In the genomic region with DNA sequence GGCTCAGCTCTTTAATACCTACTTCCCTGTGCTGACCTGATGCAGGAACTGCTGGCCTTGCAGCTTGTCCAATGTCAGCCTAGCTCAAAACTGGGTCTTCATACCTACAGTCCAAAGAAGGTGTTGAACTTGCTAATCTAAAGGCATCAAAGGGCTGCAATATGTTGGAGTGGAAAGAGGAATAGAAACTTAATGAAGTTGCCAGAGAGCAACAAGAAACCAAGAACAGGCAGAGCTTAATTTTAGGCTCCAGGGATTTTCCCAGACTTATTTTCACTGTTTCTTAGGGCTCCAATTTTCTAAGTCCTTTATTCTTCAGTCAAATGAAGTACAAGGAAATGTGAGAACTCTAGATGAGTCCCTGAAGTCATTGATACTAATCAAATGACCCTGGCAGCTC, we compare ENCODE assay signal across 14 cellular contexts. TPM values are rescaled to one million over a fixed set of nuclear protein-coding genes. Genes with fewer than 3 reads are reported as not detected.
DNase-seq lines count a peak whose midpoint lies in the region; ATAC-seq and TF ChIP-seq lines count a peak whose summit lies in the region.
"Had no signal": no experiment of that assay in that cellular context is flagged by ENCODE, and none has a peak within 500 bp of the region (broad histone marks: within the 10 kb centered on the region; RNA-seq: fewer than 3 reads in every experiment).

No MANE protein-coding gene starts in this region.

- H3K27me3 ChIP-seq in KMS-11 (ENCODE audit: insufficient read depth, low read depth), result no peaks in the 10 kb centered on the region
- H3K27me3 ChIP-seq: ascending aorta had no signal

- no peaks in the 10 kb centered on the region for H3K36me3 ChIP-seq in KMS-11 (ENCODE audit: insufficient read depth)
- H3K36me3 ChIP-seq: ascending aorta, lower lobe of right lung had no signal

- H3K4me1 Mint-ChIP-seq in naive B cell, result peaks cover 22 to 30% (median 25%) of the 10 kb centered on the region in 3 donors

- peaks cover 34% of the 10 kb centered on the region for H3K4me1 ChIP-seq in KMS-11 (ENCODE audit: low read depth, poor library complexity, severe bottlenecking)
- H3K4me1 ChIP-seq: ascending aorta, lower lobe of right lung had no signal

- peaks cover 8 to 15% (median 10%) of the 10 kb centered on the region in 7 donors for H3K9me3 Mint-ChIP-seq in naive B cell

- H3K27me3 Mint-ChIP-seq in naive B cell, result no peaks in the 10 kb centered on the region
- H3K27me3 Mint-ChIP-seq: dendritic cell treated with granulocyte-macrophage colony-stimulating factor and Interleukin-4, amounts not matched to agents 40 ng/mL and 50 ng/mL, for 4 days had no signal

- no peak overlapping the region for H3K9ac ChIP-seq in KMS-11

- ATAC-seq in GM18867 (IDR thresholded peaks at IDR 0.05; ENCODE audit: unreplicated experiment) (peak; percentile 68), GM21737 (IDR thresholded peaks at IDR 0.05; ENCODE audit: unreplicated experiment) (peak; percentile 60), naive B cell (ENCODE audit: low read depth in 2 of 2) (peak; percentile 72 to 77), GM18858 (IDR thresholded peaks at IDR 0.05; ENCODE audit: unreplicated experiment) (no peak)
- ATAC-seq: lower lobe of right lung had no signal

- no peak for DNase-seq in naive B cell
- no peak for DNase-seq in NCI-H2171 treated with DMSO at 0.1 percent for 48 hours (lab: John Stamatoyannopoulos, UW)
- DNase-seq in activated CD8-positive, alpha-beta memory T cell treated with anti-CD3 and anti-CD28 coated beads, Interleukin-2, amount 50 U/mL, for 48 hours, result no peak
- DNase-seq: activated CD4-positive, CD25-positive, alpha-beta regulatory T cell treated with anti-CD3 and anti-CD28 coated beads, Interleukin-2, amount 50 U/mL, for 72 hours; lower lobe of right lung; NCI-H1436 treated with DMSO at 0.1 percent for 48 hours had no signal

- no peak overlapping the region for H3K4me3 ChIP-seq in KMS-11 (IDR thresholded peaks at IDR 0.05; ENCODE audit: insufficient read depth, low read depth, low read length)
- H3K4me3 ChIP-seq: ascending aorta, lower lobe of right lung, SK-N-MC had no signal

- no peaks in the 10 kb centered on the region for H3K79me2 ChIP-seq in KMS-11 (ENCODE audit: insufficient read depth, low read depth)

- TF ChIP-seq CTCF in KMS-11 (conservative IDR thresholded peaks at IDR 0.05; ENCODE audit: low read depth, low read length), result no peak

- peak overlapping the region; percentile 18; the same call in 1 of the 2 replicates for H3K4me2 ChIP-seq in KMS-11

- H3K36me3 Mint-ChIP-seq in naive B cell, result peaks cover 13 to 18% of the 10 kb centered on the region in 2 donors

- peak overlapping the region in 2 of 6 donors; percentile 8 to 59 for H3K27ac Mint-ChIP-seq in naive B cell
- H3K27ac Mint-ChIP-seq: dendritic cell treated with granulocyte-macrophage colony-stimulating factor and Interleukin-4, amounts not matched to agents 40 ng/mL and 50 ng/mL, for 4 days had no signal

- no peak overlapping the region for H3K27ac ChIP-seq in KMS-11
- H3K27ac ChIP-seq: ascending aorta, lower lobe of right lung, SK-N-MC had no signal

- no peak overlapping the region for H2AFZ ChIP-seq in KMS-11 (ENCODE audit: low read depth)

- H4K20me1 ChIP-seq in KMS-11 (ENCODE audit: insufficient read depth), result no peaks in the 10 kb centered on the region

- peak overlapping the region in 1 of 8 donors; percentile 9 for H3K4me3 Mint-ChIP-seq in naive B cell
- H3K4me3 Mint-ChIP-seq: CD14-positive monocyte; dendritic cell treated with granulocyte-macrophage colony-stimulating factor and Interleukin-4, amounts not matched to agents 40 ng/mL and 50 ng/mL, for 4 days had no signal

RNA-seq across cellular contexts. Expression of a gene that starts 17.6 kb away (rescaled TPM):
- polyA plus RNA-seq in naive B cell (ENCODE audit: low read depth in 6 of 6), result 10 to 100 TPM; 19.5 to 40.7 (median 26.8) TPM
